30 cellular contexts compared by ENCODE assay signal in the genomic region with DNA sequence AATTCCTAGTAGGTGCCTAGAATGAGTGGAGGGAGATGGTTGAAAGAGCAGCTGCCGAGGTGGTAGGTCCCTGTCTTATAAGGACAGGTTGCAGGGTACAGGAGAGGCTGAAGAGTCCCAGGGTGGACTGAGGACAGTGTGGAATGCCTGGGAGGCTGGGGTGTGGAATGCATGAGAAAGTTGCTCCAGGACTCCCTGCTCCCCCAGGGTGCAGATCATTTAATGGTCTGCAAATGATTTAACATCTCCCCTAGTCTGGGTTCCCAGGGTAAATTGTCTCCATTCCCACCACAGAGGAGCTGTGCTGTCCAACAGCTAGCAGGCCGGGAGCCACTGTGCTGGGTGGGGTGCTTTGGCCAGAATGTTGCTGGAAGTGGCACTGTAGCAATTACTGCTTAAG.
"Had no signal": no experiment of that assay in that cellular context is flagged by ENCODE, and none has a peak within 500 bp of the region (broad histone marks: within the 10 kb centered on the region; RNA-seq: fewer than 3 reads in every experiment).

No MANE protein-coding gene starts in this region.

- H3K4me1 Mint-ChIP-seq: activated CD4-positive, alpha-beta T cell treated with anti-CD3 and anti-CD28 coated beads for 36 hours; activated naive CD8-positive, alpha-beta T cell treated with anti-CD3 and anti-CD28 coated beads, Interleukin-2, amount 10 ng/mL, durations not matched to agents 7 days and 5 days had no signal

- H3K27ac Mint-ChIP-seq: activated CD4-positive, alpha-beta memory T cell treated with anti-CD3 and anti-CD28 coated beads, Interleukin-2, amount 10 ng/mL, durations not matched to agents 7 days and 5 days; activated CD4-positive, alpha-beta T cell treated with anti-CD3 and anti-CD28 coated beads for 36 hours; activated naive CD8-positive, alpha-beta T cell treated with anti-CD3 and anti-CD28 coated beads, Interleukin-2, amount 10 ng/mL, durations not matched to agents 7 days and 5 days; activated T-cell treated with anti-CD3 and anti-CD28 coated beads, Interleukin-2, amount 50 U/mL, for 72 hours; activated T-helper 2 cell treated with anti-CD3 and anti-CD28 coated beads, Interferon-gamma antibody, Interleukin-2, Interleukin-4, amounts not matched to agents 10 μg/mL and 5 μg/mL and 100 μg/mL, durations not matched to agents 14 hours and 24 hours and 36 hours had no signal

- DNase-seq: activated CD4-positive, alpha-beta memory T cell treated with anti-CD3 and anti-CD28 coated beads, Interleukin-2, amount 10 ng/mL, durations not matched to agents 7 days and 5 days; activated CD4-positive, alpha-beta T cell treated with anti-CD3 and anti-CD28 coated beads for 36 hours; activated CD4-positive, alpha-beta T cell treated with anti-CD3 and anti-CD28 coated beads, Interleukin-2, amount 50 U/mL, for 1 hour; activated CD8-positive, alpha-beta memory T cell treated with anti-CD3 and anti-CD28 coated beads, Interleukin-2, amount 50 U/mL, for 4 hours; activated gamma-delta T cell treated with Interleukin-2 at 50 U/mL for 16 hours; activated naive CD4-positive, alpha-beta T cell treated with anti-CD3 and anti-CD28 coated beads, Interleukin-2, amount 50 U/mL, for 16 hours; activated naive CD8-positive, alpha-beta T cell treated with anti-CD3 and anti-CD28 coated beads, Interleukin-2, amount 10 ng/mL, durations not matched to agents 7 days and 5 days; activated T-cell treated with anti-CD3 and anti-CD28 coated beads, Interleukin-2, amount 50 U/mL, for 72 hours; adrenal gland; anterior cingulate cortex; central memory CD4-positive, alpha-beta T cell; Kasumi-1; KBM-7; NCI-H1048; NCI-H1417 treated with DMSO at 0.1 percent for 48 hours; NCI-H1694; NCI-H2029; NCI-H2107; NCI-H2171 treated with DMSO at 0.1 percent for 48 hours; NCI-H345; NCI-H510A treated with DMSO at 0.1 percent for 48 hours; NCI-H69; NK-92 treated with Interleukin-12 subunit alpha and Interleukin-12 subunit beta, amount 100 ng/mL, for 24 hours; OCI-M1; RPMI8226; SK-N-SH; T-helper 1 cell had no signal

- H3K36me3 Mint-ChIP-seq: activated naive CD8-positive, alpha-beta T cell treated with anti-CD3 and anti-CD28 coated beads, Interleukin-2, amount 10 ng/mL, durations not matched to agents 7 days and 5 days had no signal

- ATAC-seq: activated CD4-positive, alpha-beta T cell treated with anti-CD3 and anti-CD28 coated beads for 36 hours; activated T-cell treated with anti-CD3 and anti-CD28 coated beads, Interleukin-2, amount 50 U/mL, for 72 hours; Panc1; Right ventricle myocardium inferior had no signal

- H3K4me3 Mint-ChIP-seq: activated CD4-positive, alpha-beta memory T cell treated with anti-CD3 and anti-CD28 coated beads, Interleukin-2, amount 10 ng/mL, durations not matched to agents 7 days and 5 days; activated CD4-positive, alpha-beta T cell treated with anti-CD3 and anti-CD28 coated beads for 36 hours; activated naive CD8-positive, alpha-beta T cell treated with anti-CD3 and anti-CD28 coated beads, Interleukin-2, amount 10 ng/mL, durations not matched to agents 7 days and 5 days; activated T-cell treated with anti-CD3 and anti-CD28 coated beads, Interleukin-2, amount 50 U/mL, for 72 hours had no signal

- H3K9me3 Mint-ChIP-seq: activated CD4-positive, alpha-beta memory T cell treated with anti-CD3 and anti-CD28 coated beads, Interleukin-2, amount 10 ng/mL, durations not matched to agents 7 days and 5 days; activated naive CD8-positive, alpha-beta T cell treated with anti-CD3 and anti-CD28 coated beads, Interleukin-2, amount 10 ng/mL, durations not matched to agents 7 days and 5 days; activated T-cell treated with anti-CD3 and anti-CD28 coated beads, Interleukin-2, amount 50 U/mL, for 72 hours; activated T-helper 2 cell treated with anti-CD3 and anti-CD28 coated beads, Interferon-gamma antibody, Interleukin-2, Interleukin-4, amounts not matched to agents 10 μg/mL and 5 μg/mL and 100 μg/mL, durations not matched to agents 14 hours and 24 hours and 36 hours had no signal
